Comparison of ENCODE assay signal across 20 cellular contexts in the genomic region with DNA sequence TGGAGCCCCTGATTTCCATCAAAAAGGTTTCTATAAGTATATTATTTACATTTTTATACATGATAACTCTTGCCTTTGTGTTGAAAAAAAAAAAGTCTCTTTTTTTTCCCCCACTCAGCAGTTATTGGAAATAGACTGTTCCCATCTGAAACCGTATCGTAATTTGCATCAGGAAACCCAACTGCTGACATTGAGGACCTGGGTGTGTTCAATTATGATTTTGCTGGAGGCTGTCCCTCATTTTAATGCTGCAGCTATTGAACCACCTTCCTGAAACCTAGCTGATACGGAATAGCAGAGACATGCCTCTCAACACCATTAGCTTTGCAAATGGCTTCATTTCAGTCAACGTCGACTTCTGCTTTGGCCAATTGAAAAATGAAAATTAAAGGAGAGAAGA.
"Had no signal": no experiment of that assay in that cellular context is flagged by ENCODE, and none has a peak within 500 bp of the region (broad histone marks: within the 10 kb centered on the region; RNA-seq: fewer than 3 reads in every experiment).

No MANE protein-coding gene starts in this region.

- H3K27me3 ChIP-seq: gastrocnemius medialis, suprapubic skin, thyroid gland had no signal

- H3K4me1 ChIP-seq: gastrocnemius medialis, suprapubic skin, thyroid gland had no signal

- H3K9me3 ChIP-seq: gastrocnemius medialis, suprapubic skin, thyroid gland had no signal

- H3K4me3 ChIP-seq: dorsolateral prefrontal cortex, gastrocnemius medialis, heart right ventricle, suprapubic skin, thyroid gland had no signal

- H3K36me3 ChIP-seq: gastrocnemius medialis, heart right ventricle, suprapubic skin, thyroid gland had no signal

- H3K27ac ChIP-seq: dorsolateral prefrontal cortex, gastrocnemius medialis, heart right ventricle, suprapubic skin, thyroid gland had no signal

- FAIRE-seq: endometrium, islet of Langerhans, urothelium cell line had no signal

- DNase-seq: cortex of kidney; dorsolateral prefrontal cortex; effector memory CD4-positive, alpha-beta T cell; gastrocnemius medialis; heart right ventricle; hypothalamus; kidney glomerular epithelial cell; mesendoderm; naive B cell; posterior cingulate gyrus; stimulated activated CD4-positive, alpha-beta T cell treated with anti-CD3 and anti-CD28 coated beads, Interleukin-4, amount 100 ng/mL, for 1 hour; stimulated activated CD8-positive, alpha-beta memory T cell treated with anti-CD3 and anti-CD28 coated beads, Interleukin-4, amount 100 ng/mL, for 48 hours; stimulated activated naive CD8-positive, alpha-beta T cell treated with anti-CD3 and anti-CD28 coated beads, Interleukin-15, Interleukin-2, amounts not matched to agents 100 U/mL and 50 U/mL, for 24 hours; thyroid gland had no signal

- ATAC-seq: esophagus mucosa; gastrocnemius medialis; stimulated activated effector memory CD8-positive, alpha-beta T cell treated with anti-CD3 and anti-CD28 coated beads, Interleukin-12 subunit alpha, Interleukin-12 subunit beta, amount 100 ng/mL, for 72 hours; stimulated activated naive CD8-positive, alpha-beta T cell treated with anti-CD3 and anti-CD28 coated beads, Interleukin-15, Interleukin-2, amounts not matched to agents 100 U/mL and 50 U/mL, for 24 hours had no signal
